8 cellular contexts compared by ENCODE assay signal in the genomic region with DNA sequence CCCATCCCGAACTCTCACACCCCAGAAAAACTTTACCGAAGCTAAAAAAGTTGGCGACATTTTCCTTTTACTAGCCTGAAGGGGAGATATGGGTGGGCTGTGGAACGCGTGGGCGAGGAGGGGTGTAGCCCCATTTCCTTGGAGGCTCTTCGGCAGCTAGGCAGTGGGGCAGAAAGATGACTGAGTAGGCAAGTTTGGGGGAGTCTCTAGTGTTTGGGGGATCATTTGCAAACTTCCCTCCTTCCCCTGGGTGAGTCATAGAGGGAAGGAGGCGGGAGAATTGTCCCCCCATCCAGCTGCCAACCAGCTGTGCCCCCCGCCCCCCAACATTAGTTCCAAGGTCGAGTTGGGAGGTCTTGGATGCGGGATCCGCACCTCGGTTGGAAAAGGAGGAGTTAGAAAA. TPM values are rescaled to one million over a fixed set of nuclear protein-coding genes. Genes with fewer than 3 reads are reported as not detected.
DNase-seq lines count a peak whose midpoint lies in the region; ATAC-seq, FAIRE-seq and TF ChIP-seq lines count a peak whose summit lies in the region.

No MANE protein-coding gene starts in this region.

- H3K9me3 ChIP-seq in BE2C (no peaks in the 10 kb centered on the region), mucosa of descending colon (no peaks in the 10 kb centered on the region)

- intact Hi-C loops in mucosa of descending colon (cut with DNase I, micrococcal nuclease) = no loop called here

- no peaks in the 10 kb centered on the region for H3K36me3 ChIP-seq in BE2C
- no peaks in the 10 kb centered on the region for H3K36me3 ChIP-seq in bronchial epithelial cell (ENCODE audit: control insufficient read depth, insufficient read depth, low read length)
- H3K36me3 ChIP-seq in mucosa of descending colon (ENCODE audit: low read depth) = no peaks in the 10 kb centered on the region

- H3K4me3 ChIP-seq in BE2C (ENCODE audit: low read depth, low read length) = peak overlapping the region; percentile 65
- H3K4me3 ChIP-seq in Jurkat, Clone E6-1 (ENCODE audit: low read length) = peak overlapping the region; percentile 67
- peak overlapping the region; percentile 53 for H3K4me3 ChIP-seq in bronchial epithelial cell (ENCODE audit: low read depth, low read length)
- H3K4me3 ChIP-seq in mucosa of descending colon = peak overlapping the region; percentile 5

- H3K4me1 ChIP-seq in BE2C (peaks cover 3% of the 10 kb centered on the region), mucosa of descending colon (ENCODE audit: low read depth) (peaks cover 27% of the 10 kb centered on the region)

- FAIRE-seq in bronchial epithelial cell (lab: Jason Lieb, UNC) = no peak

- ATAC-seq in mucosa of descending colon = no peak
- no peak for ATAC-seq in HG03432 (IDR thresholded peaks at IDR 0.05; ENCODE audit: unreplicated experiment)

- H3K27me3 ChIP-seq in BE2C (peaks cover 40% of the 10 kb centered on the region), bronchial epithelial cell (ENCODE audit: control insufficient read depth, insufficient read depth, low read length) (peaks cover 5% of the 10 kb centered on the region)

- DNase-seq in BE2C = no peak
- no peak for DNase-seq in Jurkat, Clone E6-1 (ENCODE audit: low read depth, low spot score)
- DNase-seq in bronchial epithelial cell (ENCODE audit: low read depth) = no peak
- no peak for DNase-seq in mucosa of descending colon
- DNase-seq in Kasumi-1 (lab: John Stamatoyannopoulos, UW) = no peak
- no peak for DNase-seq in stimulated activated CD4-positive, alpha-beta T cell treated with anti-CD3 and anti-CD28 coated beads, Interleukin-2, amount 100 ng/mL, for 24 hours
- no peak for DNase-seq in COR-L47 (lab: John Stamatoyannopoulos, UW)

- TF ChIP-seq CTCF in BE2C (IDR thresholded peaks at IDR 0.05; ENCODE audit: low read depth, low read length) = no peak
- no peak for TF ChIP-seq CTCF in bronchial epithelial cell (IDR thresholded peaks at IDR 0.05; ENCODE audit: insufficient read depth, low read length, severe bottlenecking)
- TF ChIP-seq CTCF in mucosa of descending colon (IDR thresholded peaks at IDR 0.05) = no peak

RNA-seq across cellular contexts. Expression of a gene that starts 2.3 kb away (rescaled TPM):
- polyA plus RNA-seq in BE2C (2012; ENCODE audit: insufficient read depth, insufficient read length, low read depth) = 1.5 TPM
- polyA plus RNA-seq in Jurkat, Clone E6-1 (2012; ENCODE audit: insufficient read depth, insufficient read length) = 3.7 TPM
- total RNA-seq in bronchial epithelial cell (under 0.01 and 0.26 TPM in 2 replicates), mucosa of descending colon (1 to 10 TPM in 2 of 3 donors, under 1 TPM in 1; 0.46 to 2.0 (median 1.9) TPM)

RNA-seq across cellular contexts. Expression of a gene that starts 6.8 kb away (rescaled TPM):
- polyA plus RNA-seq in BE2C (2012; ENCODE audit: insufficient read depth, insufficient read length, low read depth) = 12.7 TPM
- polyA plus RNA-seq in Jurkat, Clone E6-1 (2012; ENCODE audit: insufficient read depth, insufficient read length) = 0.50 TPM
- total RNA-seq in bronchial epithelial cell = 0.26 and 1.3 TPM in 2 replicates
- not detected for total RNA-seq in mucosa of descending colon

RNA-seq across cellular contexts. Expression of a gene that starts 17.8 kb away (rescaled TPM):
- polyA plus RNA-seq in BE2C (2012; ENCODE audit: insufficient read depth, insufficient read length, low read depth) = 1.4 TPM
- 95.2 TPM for polyA plus RNA-seq in Jurkat, Clone E6-1 (2012; ENCODE audit: insufficient read depth, insufficient read length)
- total RNA-seq in bronchial epithelial cell = not detected in 2 replicates
- total RNA-seq in mucosa of descending colon = 10 to 100 TPM in 2 of 3 donors, 1 to 10 TPM in 1; 8.8 to 18.5 (median 15.0) TPM

RNA-seq across cellular contexts. Expression of a gene that starts 26.0 kb away (rescaled TPM):
- polyA plus RNA-seq in BE2C (2012; ENCODE audit: insufficient read depth, insufficient read length, low read depth) = 846 TPM
- polyA plus RNA-seq in Jurkat, Clone E6-1 (2012; ENCODE audit: insufficient read depth, insufficient read length) = 175 TPM
- 374 and 477 TPM in 2 replicates for total RNA-seq in bronchial epithelial cell
- total RNA-seq in mucosa of descending colon = 100 to 1,000 TPM in 1 of 3 donors, 10 to 100 TPM in 2; 63.7 to 117 (median 94.7) TPM

RNA-seq across cellular contexts. Expression of a gene that starts 27.3 kb away (rescaled TPM):
- not detected for polyA plus RNA-seq in BE2C (2012; ENCODE audit: insufficient read depth, insufficient read length, low read depth)
- polyA plus RNA-seq in Jurkat, Clone E6-1 (2012; ENCODE audit: insufficient read depth, insufficient read length) = not detected
- not detected in 2 replicates for total RNA-seq in bronchial epithelial cell
- total RNA-seq in mucosa of descending colon = not detected

Comparison
In these comparisons a context has a peak if more than half of its experiments do, and no peak if none do; other contexts are left out.
1. H3K4me3 ChIP-seq: peak in every context shown above with its lines; median percentile 67 in Jurkat, Clone E6-1; 65 in BE2C; 53 in bronchial epithelial cell; 5 in mucosa of descending colon.